ENCODE assay signal across 7 cellular contexts in genomic region chr19:7068599-7068998, GRCh38. TPM values are rescaled to one million over a fixed set of nuclear protein-coding genes. Genes with fewer than 3 reads are reported as not detected.
DNase-seq lines count a peak whose midpoint lies in the region; ATAC-seq and TF ChIP-seq lines count a peak whose summit lies in the region.
"Had no signal": no experiment of that assay in that cellular context is flagged by ENCODE, and none has a peak within 500 bp of the region (broad histone marks: within the 10 kb centered on the region; RNA-seq: fewer than 3 reads in every experiment).

No MANE protein-coding gene starts in this region.

- peaks cover 13% of the 10 kb centered on the region for H3K36me3 ChIP-seq in PC-9 (ENCODE audit: low read depth)

- ATAC-seq in HG02870 (IDR thresholded peaks at IDR 0.05; ENCODE audit: unreplicated experiment) = no peak
- no peak for ATAC-seq in GM18870 (IDR thresholded peaks at IDR 0.05; ENCODE audit: unreplicated experiment)
- ATAC-seq in HG03354 (IDR thresholded peaks at IDR 0.05; ENCODE audit: poor library complexity, severe bottlenecking, unreplicated experiment) = no peak

- DNase-seq in AG04449 (ENCODE audit: low read depth, low spot score) (no peak), PC-9 (no peak)

- no TSS peak for BruUV-seq in PC-9 (replicated peaks; lab: Mats Ljungman, UMichigan)

- no peaks in the 10 kb centered on the region for H3K27me3 ChIP-seq in PC-9 (ENCODE audit: insufficient read depth, low read depth)

- peak overlapping the region; percentile 42 for H3K4me3 ChIP-seq in AG04449 (ENCODE audit: low read depth, low read length)
- no peak overlapping the region for H3K4me3 ChIP-seq in PC-9
- H3K4me3 ChIP-seq in iPS-18c (ENCODE audit: insufficient read depth, low read depth, low read length) = 0 out of 2 replicates have a peak overlapping the region, but pooled peaks have one; percentile 28

- H3K4me1 ChIP-seq in PC-9 (replicated peaks; ENCODE audit: insufficient read depth) = no peaks in the 10 kb centered on the region

- H3F3A ChIP-seq in PC-9 (ENCODE audit: insufficient read depth, low read depth) = no peaks in the 10 kb centered on the region

- H3K79me2 ChIP-seq in PC-9 (ENCODE audit: low read depth) = peaks cover 12% of the 10 kb centered on the region

- no peak overlapping the region for H2AFZ ChIP-seq in PC-9

- POLR2A ChIA-PET in AG04449 (lab: Yijun Ruan, JAX) (interaction anchor here (0.8 to 1.0 kb wide), 5 partner anchors 10 to 31 kb away, joined by 3 to 4 read pairs (median 4); no protein-coding TSS in a partner anchor), PC-9 (lab: Charles Lee; ENCODE audit: unreplicated experiment) (interaction anchor here (0.6 to 0.8 kb wide), 2 partner anchors 538 to 542 kb away, joined by 4 to 15 read pairs; no protein-coding TSS in a partner anchor)

- intact Hi-C loops in PC-9 (cut with micrococcal nuclease; ENCODE audit: unreplicated experiment) = no loop called here

- H4K20me1 ChIP-seq in PC-9 (ENCODE audit: insufficient read depth) = no peaks in the 10 kb centered on the region

- CTCF ChIA-PET in AG04449 (lab: Yijun Ruan, JAX) (interaction anchor here (0.9 to 1.5 kb wide), 3 partner anchors 19 to 613 kb away, joined by 3 to 6 read pairs (median 4); partner anchors contain the start of gene TRAPPC5), PC-9 (lab: Charles Lee) (no interaction called here)

- H3K9me3 ChIP-seq in PC-9 (ENCODE audit: insufficient read depth, low read depth) (no peaks in the 10 kb centered on the region), iPS-18c (ENCODE audit: control insufficient read depth, insufficient read depth, low read length) (peaks cover 2% of the 10 kb centered on the region)

- H3K4me2 ChIP-seq in PC-9 = peak overlapping the region; percentile 29; the same call in 1 of the 2 replicates

- no peaks in the 10 kb centered on the region for H3K9me2 ChIP-seq in PC-9 (ENCODE audit: insufficient read depth)

- TF ChIP-seq CTCF in AG04449 (IDR thresholded peaks at IDR 0.05; ENCODE audit: insufficient read depth, low read length, missing control alignments) = no peak
- TF ChIP-seq CTCF in PC-9 (conservative IDR thresholded peaks at IDR 0.05) = no peak

- no peak overlapping the region for H3K27ac ChIP-seq in PC-9

RNA-seq across cellular contexts. Expression of gene ZNF557, which starts 0.9 kb away (rescaled TPM):
- 2.6 and 3.9 TPM in 2 replicates for total RNA-seq in PC-9 (2021)

RNA-seq across cellular contexts. Expression of gene MBD3L3, which starts 10.1 kb away (rescaled TPM):
- total RNA-seq in PC-9 (2021) = not detected in 2 replicates
- total RNA-seq: T-helper 2 cell treated with Interferon-gamma antibody and Interleukin-4, amounts not matched to agents 100 ng/mL and 5 ng/mL, for 36 hours had no signal

RNA-seq across cellular contexts. Expression of gene MBD3L2, which starts 19.5 kb away (rescaled TPM):
- not detected in 2 replicates for total RNA-seq in PC-9 (2021)
- total RNA-seq: T-helper 2 cell treated with Interferon-gamma antibody and Interleukin-4, amounts not matched to agents 100 ng/mL and 5 ng/mL, for 36 hours had no signal

RNA-seq across cellular contexts. Expression of gene MBD3L4, which starts 28.6 kb away (rescaled TPM):
- total RNA-seq in PC-9 (2021) = not detected in 2 replicates
- total RNA-seq: T-helper 2 cell treated with Interferon-gamma antibody and Interleukin-4, amounts not matched to agents 100 ng/mL and 5 ng/mL, for 36 hours had no signal

RNA-seq across cellular contexts. Expression of gene MBD3L5, which starts 38.2 kb away (rescaled TPM):
- not detected in 2 replicates for total RNA-seq in PC-9 (2021)
- total RNA-seq: T-helper 2 cell treated with Interferon-gamma antibody and Interleukin-4, amounts not matched to agents 100 ng/mL and 5 ng/mL, for 36 hours had no signal
